In genomic region chr18:47519706-47520105, GRCh38 we compare ENCODE assay signal across 34 cellular contexts.
"Had no signal": no experiment of that assay in that cellular context is flagged by ENCODE, and none has a peak within 500 bp of the region (broad histone marks: within the 10 kb centered on the region; RNA-seq: fewer than 3 reads in every experiment).

No MANE protein-coding gene starts in this region.

- H3K9me3 ChIP-seq: MG63 had no signal

- H3K4me3 ChIP-seq: MG63 had no signal

- H3K36me3 ChIP-seq: MG63 had no signal

- DNase-seq: Karpas-422, Kasumi-1, MG63, MM.1S, MV-4-11, NCI-H1048, NCI-H1092, NCI-H1092 treated with DMSO at 0.1 percent for 48 hours, NCI-H1105, NCI-H1105 treated with DMSO at 0.1 percent for 48 hours, NCI-H1417, NCI-H1417 treated with DMSO at 0.1 percent for 48 hours, NCI-H1436, NCI-H1436 treated with DMSO at 0.1 percent for 48 hours, NCI-H146, NCI-H1694, NCI-H1694 treated with DMSO at 0.1 percent for 48 hours, NCI-H187, NCI-H187 treated with DMSO at 0.1 percent for 48 hours, NCI-H1930, NCI-H2029, NCI-H2029 treated with DMSO at 0.1 percent for 48 hours, NCI-H2081, NCI-H2081 treated with DMSO at 0.1 percent for 48 hours, NCI-H2107, NCI-H2171, NCI-H2171 treated with DMSO at 0.1 percent for 48 hours, NCI-H2227 treated with DMSO at 0.1 percent for 48 hours, NCI-H226, NCI-H345, NCI-H446, NCI-H446 treated with DMSO at 0.1 percent for 48 hours, NCI-H510A, NCI-H510A treated with DMSO at 0.1 percent for 48 hours had no signal

- H3K27me3 ChIP-seq: MG63 had no signal
